In genomic region chr6:27471365-27472115, GRCh38 we compare ENCODE assay signal across 8 cellular contexts.
DNase-seq lines count a peak whose midpoint lies in the region; ATAC-seq lines count a peak whose summit lies in the region.

No MANE protein-coding gene starts in this region.

- H3K36me3 Mint-ChIP-seq in effector memory CD8-positive, alpha-beta T cell (ENCODE audit: insufficient read depth): peaks cover 39% of the 10 kb centered on the region

- peak; percentile 7 for DNase-seq in EL
- peak; percentile 29 for DNase-seq in NCI-H69 (lab: John Stamatoyannopoulos, UW)
- no peak for DNase-seq in effector memory CD8-positive, alpha-beta T cell
- DNase-seq in pons (ENCODE audit: low spot score): peak; percentile 7
- no peak for DNase-seq in germinal center (ENCODE audit: low spot score)
- DNase-seq in activated CD4-positive, alpha-beta T cell treated with anti-CD3 and anti-CD28 coated beads for 48 hours: no peak
- no peak for DNase-seq in NCI-H1694 treated with DMSO at 0.1 percent for 48 hours (lab: John Stamatoyannopoulos, UW)

- peaks cover 27 to 55% of the 10 kb centered on the region in 2 donors for H3K4me1 Mint-ChIP-seq in effector memory CD8-positive, alpha-beta T cell (ENCODE audit: low read depth in 2 of 2)

- no peaks in the 10 kb centered on the region for H3K27me3 Mint-ChIP-seq in effector memory CD8-positive, alpha-beta T cell

- H3K27ac Mint-ChIP-seq in effector memory CD8-positive, alpha-beta T cell: peak overlapping the region; percentile 93 to 99

- no peak for ATAC-seq in effector memory CD8-positive, alpha-beta T cell (replicated peaks)
- no peak for ATAC-seq in GM21423 (IDR thresholded peaks at IDR 0.05; ENCODE audit: unreplicated experiment)

- peak overlapping the region; percentile 84 to 89 for H3K4me3 Mint-ChIP-seq in effector memory CD8-positive, alpha-beta T cell

- no peaks in the 10 kb centered on the region for H3K9me3 Mint-ChIP-seq in effector memory CD8-positive, alpha-beta T cell

Comparison
In these comparisons a context has a peak if more than half of its experiments do, and no peak if none do; other contexts are left out.
1. DNase-seq: peak in EL (single experiment), NCI-H69 (single experiment) and pons (single experiment); none in effector memory CD8-positive, alpha-beta T cell (0 of 3), germinal center (single experiment), activated CD4-positive, alpha-beta T cell treated with anti-CD3 and anti-CD28 coated beads for 48 hours (single experiment) and NCI-H1694 treated with DMSO at 0.1 percent for 48 hours (single experiment).